27 cellular contexts compared by ENCODE assay signal in the genomic region with DNA sequence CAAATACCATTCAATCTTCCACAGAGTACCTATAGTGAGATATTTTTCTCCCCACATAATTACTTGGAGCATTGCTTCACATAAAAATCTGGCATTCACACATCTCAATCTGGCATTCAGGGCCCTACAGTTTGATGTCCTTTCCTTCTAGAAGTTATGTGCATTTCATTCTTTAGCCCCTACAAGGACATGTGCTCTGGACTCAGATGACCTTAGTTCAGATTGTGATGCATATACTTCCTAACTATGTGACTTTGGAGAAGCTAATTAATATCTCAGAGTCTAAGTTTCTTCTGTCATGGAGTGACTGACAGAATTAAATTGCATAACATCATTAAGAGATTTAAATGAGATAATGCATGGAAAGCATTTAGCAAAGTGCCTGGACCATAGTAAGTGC.
"Had no signal": no experiment of that assay in that cellular context is flagged by ENCODE, and none has a peak within 500 bp of the region (broad histone marks: within the 10 kb centered on the region; RNA-seq: fewer than 3 reads in every experiment).

No MANE protein-coding gene starts in this region.

- H2AFZ ChIP-seq: neural progenitor cell had no signal

- H3K9ac ChIP-seq: neural progenitor cell had no signal

- H3K27ac ChIP-seq: left lung, lower lobe of right lung, neural progenitor cell, neutrophil, ovary, skin epidermis, stomach, testis, thyroid gland, transverse colon, upper lobe of left lung had no signal

- H3K4me2 ChIP-seq: neural progenitor cell had no signal

- DNase-seq: hypothalamus; immature natural killer cell; kidney; left colon; left lung; lower lobe of right lung; mammary epithelial cell; mesenchymal stem cell; naive thymus-derived CD8-positive, alpha-beta T cell; nephron progenitor cell; occipital lobe; ovary; right cardiac atrium; stimulated activated CD4-positive, alpha-beta T cell treated with anti-CD3 and anti-CD28 coated beads, Interleukin-12 subunit alpha, Interleukin-12 subunit beta, amount 100 ng/mL, for 4 hours; stimulated activated CD4-positive, alpha-beta T cell treated with anti-CD3 and anti-CD28 coated beads, Interleukin-15, amount 100 ng/mL, for 24 hours; stimulated activated CD4-positive, alpha-beta T cell treated with anti-CD3 and anti-CD28 coated beads, Interleukin-2, amount 100 ng/mL, for 24 hours; stimulated activated CD4-positive, alpha-beta T cell treated with anti-CD3 and anti-CD28 coated beads, Interleukin-4, amount 100 ng/mL, for 1 hour; stimulated activated naive B cell treated with anti-CD40 and anti-IgM and Interleukin-4, amounts not matched to agents 10 μg/mL and 1 μg/mL and 100 μg/mL, for 72 hours; stimulated activated naive CD8-positive, alpha-beta T cell treated with anti-CD3 and anti-CD28 coated beads, Interleukin-15, Interleukin-2, amounts not matched to agents 100 U/mL and 50 U/mL, for 24 hours; stomach; testis; thyroid gland; transverse colon; upper lobe of left lung had no signal

- H3K9me3 ChIP-seq: left lung, lower lobe of right lung, neutrophil, ovary, stomach, testis, thyroid gland, transverse colon, upper lobe of left lung had no signal

- H3K4me3 ChIP-seq: left lung, lower lobe of right lung, neural progenitor cell, ovary, skin epidermis, stomach, testis, thyroid gland, transverse colon, upper lobe of left lung had no signal

- H3K27me3 ChIP-seq: left lung, neural progenitor cell, neutrophil, ovary, stomach, testis, thyroid gland, transverse colon, upper lobe of left lung had no signal

- H3K4me1 ChIP-seq: left lung, lower lobe of right lung, neural progenitor cell, stomach, thyroid gland had no signal

- H3K36me3 ChIP-seq: left lung, lower lobe of right lung, neural progenitor cell, neutrophil, ovary, stomach, thyroid gland, transverse colon, upper lobe of left lung had no signal
